ENCODE assay signal across 1 cellular context in genomic region chr19:44903602-44904425, GRCh38.
TF ChIP-seq lines count a peak whose summit lies in the region.

No MANE protein-coding gene starts in this region.

TF ChIP-seq in HepG2, 621 proteins besides CTCF, POLR2A, EP300 and RAD21 (continued from another document and continues in another):
- TF ChIP-seq ELK4 (CRISPR knock-in tag; IDR thresholded peaks at IDR 0.05; ENCODE audit: borderline replicate concordance) (no peak), ZNF720 (CRISPR knock-in tag; IDR thresholded peaks at IDR 0.05) (no peak), MYNN (CRISPR knock-in tag; IDR thresholded peaks at IDR 0.05; ENCODE audit: low read depth) (no peak; the same call in 1 of the 2 replicates), ZNF800 (CRISPR knock-in tag; IDR thresholded peaks at IDR 0.05) (0 out of 2 replicates have a peak, but pooled peaks have one; percentile 46), ZNF564 (CRISPR knock-in tag; IDR thresholded peaks at IDR 0.05) (no peak), RCOR2 (CRISPR knock-in tag; IDR thresholded peaks at IDR 0.05) (0 out of 2 replicates have a peak, but pooled peaks have one; percentile 34), RFX5 (IDR thresholded peaks at IDR 0.05; ENCODE audit: low read depth, low read length) (peak; percentile 22; the same call in 1 of the 2 replicates), ZNF510 (CRISPR knock-in tag; IDR thresholded peaks at IDR 0.05; ENCODE audit: low read depth) (peak; percentile 71; the same call in 1 of the 2 replicates), RBFOX2 (IDR thresholded peaks at IDR 0.05; ENCODE audit: low read depth, low read length) (peak; percentile 64), MTA3 (CRISPR knock-in tag; IDR thresholded peaks at IDR 0.05) (no peak), ZNF550 (CRISPR knock-in tag; IDR thresholded peaks at IDR 0.05; ENCODE audit: borderline replicate concordance) (no peak), CREM (IDR thresholded peaks at IDR 0.05) (peak; percentile 66), CREM (CRISPR knock-in tag; IDR thresholded peaks at IDR 0.05) (no peak), ZNF414 (CRISPR knock-in tag; IDR thresholded peaks at IDR 0.05) (peak; percentile 47; the same call in 1 of the 2 replicates), HOXA5 (CRISPR knock-in tag; IDR thresholded peaks at IDR 0.05) (peak; percentile 63; the same call in 1 of the 2 replicates), ZNF280D (CRISPR knock-in tag; IDR thresholded peaks at IDR 0.05) (no peak), KDM5A (IDR thresholded peaks at IDR 0.05; ENCODE audit: borderline replicate concordance, low read length) (0 out of 2 replicates have a peak, but pooled peaks have one; percentile 30), ZNF205 (CRISPR knock-in tag; IDR thresholded peaks at IDR 0.05) (peak; percentile 43), FOXA3 (CRISPR knock-in tag; IDR thresholded peaks at IDR 0.05) (peak; percentile 50), ZNF263 (CRISPR knock-in tag; IDR thresholded peaks at IDR 0.05) (peak; percentile 38), HHEX (CRISPR knock-in tag; IDR thresholded peaks at IDR 0.05) (0 out of 2 replicates have a peak, but pooled peaks have one; percentile 47), ZNF570 (CRISPR knock-in tag; IDR thresholded peaks at IDR 0.05; ENCODE audit: borderline replicate concordance) (no peak), ATF1 (CRISPR knock-in tag; IDR thresholded peaks at IDR 0.05) (no peak), GATAD1 (CRISPR knock-in tag; IDR thresholded peaks at IDR 0.05) (peak; percentile 61), ARNTL (CRISPR knock-in tag; IDR thresholded peaks at IDR 0.05) (peak; percentile 60; the same call in 1 of the 2 replicates), SNAPC2 (CRISPR knock-in tag; IDR thresholded peaks at IDR 0.05) (peak; percentile 47; the same call in 1 of the 2 replicates), ZNF747 (CRISPR knock-in tag; IDR thresholded peaks at IDR 0.05; ENCODE audit: borderline replicate concordance) (0 out of 2 replicates have a peak, but pooled peaks have one; percentile 21), ZNF691 (CRISPR knock-in tag; IDR thresholded peaks at IDR 0.05; ENCODE audit: borderline replicate concordance, low read depth) (peak; percentile 89; the same call in 1 of the 2 replicates), SIN3A (IDR thresholded peaks at IDR 0.05; ENCODE audit: borderline replicate concordance, low read depth, low read length) (0 out of 2 replicates have a peak, but pooled peaks have one; percentile 36), PATZ1 (CRISPR knock-in tag; IDR thresholded peaks at IDR 0.05) (peak; percentile 93), IRF9 (CRISPR knock-in tag; IDR thresholded peaks at IDR 0.05; ENCODE audit: borderline replicate concordance) (0 out of 2 replicates have a peak, but pooled peaks have one; percentile 28), ZNF749 (CRISPR knock-in tag; IDR thresholded peaks at IDR 0.05; ENCODE audit: borderline replicate concordance) (no peak), HNF1B (CRISPR knock-in tag; IDR thresholded peaks at IDR 0.05) (peak; percentile 94), GPN1 (CRISPR knock-in tag; IDR thresholded peaks at IDR 0.05; ENCODE audit: borderline replicate concordance) (no peak), ZNF891 (CRISPR knock-in tag; IDR thresholded peaks at IDR 0.05) (peak; percentile 75; the same call in 1 of the 2 replicates), NFE2 (CRISPR knock-in tag; IDR thresholded peaks at IDR 0.05) (no peak), ISX (CRISPR knock-in tag; conservative IDR thresholded peaks at IDR 0.05) (no peak), ZNF12 (CRISPR knock-in tag; IDR thresholded peaks at IDR 0.05) (no peak), PHB2 (IDR thresholded peaks at IDR 0.05; ENCODE audit: partially characterized antibody) (no peak), ZSCAN5A (CRISPR knock-in tag; IDR thresholded peaks at IDR 0.05; ENCODE audit: borderline replicate concordance) (peak; percentile 68; the same call in 1 of the 2 replicates), ZNF556 (CRISPR knock-in tag; IDR thresholded peaks at IDR 0.05; ENCODE audit: borderline replicate concordance) (peak; percentile 81; the same call in 1 of the 2 replicates), ZNF652 (CRISPR knock-in tag; IDR thresholded peaks at IDR 0.05; ENCODE audit: borderline replicate concordance, low read depth) (peak; percentile 29; the same call in 1 of the 2 replicates), ISL2 (CRISPR knock-in tag; IDR thresholded peaks at IDR 0.05) (peak; percentile 70), ERF (CRISPR knock-in tag; IDR thresholded peaks at IDR 0.05) (peak; percentile 71; the same call in 1 of the 2 replicates), NFKB2 (CRISPR knock-in tag; IDR thresholded peaks at IDR 0.05; ENCODE audit: borderline replicate concordance) (peak; percentile 33; the same call in 1 of the 2 replicates), ZNF382 (CRISPR knock-in tag; IDR thresholded peaks at IDR 0.05; ENCODE audit: borderline replicate concordance) (no peak), NR2F1 (CRISPR knock-in tag; IDR thresholded peaks at IDR 0.05) (peak; percentile 95), SUZ12 (IDR thresholded peaks at IDR 0.05; ENCODE audit: low read depth, low read length) (no peak), SOX6 (IDR thresholded peaks at IDR 0.05) (no peak), SOX6 (CRISPR knock-in tag; IDR thresholded peaks at IDR 0.05) (peak; percentile 65), MLXIP (CRISPR knock-in tag; IDR thresholded peaks at IDR 0.05; ENCODE audit: borderline replicate concordance) (no peak)
